In the genomic region with DNA sequence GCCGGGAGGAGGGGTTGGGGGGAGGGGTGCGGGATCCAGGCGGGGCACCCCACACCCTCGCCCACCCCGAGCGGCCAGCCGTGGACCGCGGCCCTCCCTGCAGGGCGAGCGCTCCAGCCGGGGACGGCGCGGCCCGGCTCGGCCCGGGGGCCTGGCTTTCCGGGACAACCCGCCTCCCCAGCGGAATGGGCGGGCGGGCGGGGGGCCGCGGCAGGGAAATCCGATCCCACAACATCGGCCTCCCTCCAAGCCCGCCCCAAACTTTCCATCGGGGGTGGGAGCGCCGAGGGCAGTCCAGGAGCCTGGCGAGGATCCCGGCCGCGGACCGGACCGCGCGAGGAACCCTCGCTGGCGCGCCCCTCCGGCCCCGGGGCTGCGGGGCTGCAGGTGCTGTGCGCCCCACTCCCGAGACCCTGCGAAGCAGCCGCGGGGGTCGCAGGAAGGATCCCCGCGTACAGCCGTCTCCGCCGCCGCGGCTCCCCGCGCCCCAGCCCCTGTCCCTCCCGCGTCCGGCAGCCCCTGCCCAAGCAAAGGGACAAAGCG, we compare ENCODE assay signal across 8 cellular contexts. TPM values are rescaled to one million over a fixed set of nuclear protein-coding genes. Genes with fewer than 3 reads are reported as not detected.
DNase-seq lines count a peak whose midpoint lies in the region; ATAC-seq and TF ChIP-seq lines count a peak whose summit lies in the region.

No MANE protein-coding gene starts in this region.

- no peaks in the 10 kb centered on the region for H3F3A ChIP-seq in SK-N-SH (replicated peaks; ENCODE audit: insufficient read depth)

- no peaks in the 10 kb centered on the region for H3K27me3 ChIP-seq in CD8-positive, alpha-beta T cell (ENCODE audit: insufficient read depth, low read length)
- H3K27me3 ChIP-seq in SK-N-SH (ENCODE audit: insufficient read depth): no peaks in the 10 kb centered on the region

- TF ChIP-seq RAD21 in SK-N-SH (IDR thresholded peaks at IDR 0.05; ENCODE audit: low read length): no peak

- no peaks in the 10 kb centered on the region for H3K9me3 ChIP-seq in CD8-positive, alpha-beta T cell (ENCODE audit: low read length)
- H3K9me3 ChIP-seq in SK-N-SH: no peaks in the 10 kb centered on the region
- no peaks in the 10 kb centered on the region for H3K9me3 ChIP-seq in mucosa of descending colon

- peaks cover 28% of the 10 kb centered on the region for H3K36me3 Mint-ChIP-seq in CD8-positive, alpha-beta T cell

- CTCF ChIA-PET in CD8-positive, alpha-beta T cell (lab: Charles Lee): interaction anchor here (1.0 to 26.7 kb wide), 8 partner anchors 11 to 94 kb away, joined by 3 to 651 read pairs (median 4); a partner anchor contains a TSS
- CTCF ChIA-PET in SK-N-SH (lab: Yijun Ruan, JAX): interaction anchor here (1.2 to 6.8 kb wide), 13 partner anchors 9 to 299 kb away, joined by 3 to 93 read pairs (median 5); a partner anchor contains a TSS

- no peaks in the 10 kb centered on the region for H3K9me3 Mint-ChIP-seq in CD8-positive, alpha-beta T cell

- no peak overlapping the region for H3K27ac Mint-ChIP-seq in CD8-positive, alpha-beta T cell

- intact Hi-C loops in CD8-positive, alpha-beta T cell (cut with DNase I, micrococcal nuclease): no loop called here
- intact Hi-C loops in mucosa of descending colon (cut with DNase I, micrococcal nuclease): loop anchor here in 1 of 2 donors (5.0 kb wide), 1 partner anchor 83 kb away; no protein-coding TSS in a partner anchor

- ATAC-seq in CD8-positive, alpha-beta T cell: no peak
- peak; percentile 43 for ATAC-seq in mucosa of descending colon

- no peaks in the 10 kb centered on the region for H3K9me2 ChIP-seq in SK-N-SH

- peaks cover 38% of the 10 kb centered on the region for H3K79me2 ChIP-seq in SK-N-SH (ENCODE audit: insufficient read depth)

- H3K4me1 ChIP-seq in CD8-positive, alpha-beta T cell (ENCODE audit: insufficient read depth, low read length): peaks cover 44% of the 10 kb centered on the region
- H3K4me1 ChIP-seq in SK-N-SH (ENCODE audit: control insufficient read depth in 1 of 2, insufficient read depth in 2 of 2, low read depth in 1 of 2, low read length in 1 of 2) (peaks cover 9 to 35% of the 10 kb centered on the region in 2 experiments; a peak in 2 of 4 replicates), mucosa of descending colon (ENCODE audit: low read depth) (peaks cover 27% of the 10 kb centered on the region), urinary bladder (ENCODE audit: insufficient read depth) (no peaks in the 10 kb centered on the region)

- WGBS in SK-N-SH (ENCODE audit: low lambda C conversion rate): no CpG with 5 or more reads among the region's 65 CpGs
- under 1% methylated on average over 65 of the region's 65 CpGs for WGBS in urinary bladder

- no peak for TF ChIP-seq POLR2A in erythroblast (IDR thresholded peaks at IDR 0.05; ENCODE audit: low read length)

- 0 out of 2 replicates have a peak overlapping the region, but pooled peaks have one; percentile 16 for H2AFZ ChIP-seq in SK-N-SH (ENCODE audit: low read depth)

- peak overlapping the region; percentile 83 for H3K4me3 ChIP-seq in CD8-positive, alpha-beta T cell (ENCODE audit: low read depth, low read length)
- H3K4me3 ChIP-seq in SK-N-SH (ENCODE audit: low read depth in 2 of 2, low read length in 1 of 2) (peak overlapping the region; percentile 94 to 95), mucosa of descending colon (peak overlapping the region; percentile 67), urinary bladder (ENCODE audit: low read depth, low read length) (peak overlapping the region; percentile 92)

- peak overlapping the region; percentile 86 for H3K4me3 Mint-ChIP-seq in CD8-positive, alpha-beta T cell

- peak overlapping the region; percentile 99 for H3K9ac ChIP-seq in SK-N-SH

- DNase-seq in CD8-positive, alpha-beta T cell: no peak
- peak; percentile 48 for DNase-seq in HCEC 1CT
- DNase-seq in SK-N-SH: peak; percentile 85
- DNase-seq in erythroblast (lab: John Stamatoyannopoulos, UW): peak; percentile 49
- peak; percentile 62 to 81 (median 76) for DNase-seq in mucosa of descending colon
- no peak for DNase-seq in SIG-M5 treated with dmso at 0.1 percent for 504 hours (lab: John Stamatoyannopoulos, UW; ENCODE audit: unreplicated experiment)
- DNase-seq in NCI-H1048 (lab: John Stamatoyannopoulos, UW): no peak

- peaks cover 30% of the 10 kb centered on the region; the same call in 1 of the 2 replicates for H4K20me1 ChIP-seq in SK-N-SH (ENCODE audit: insufficient read depth)

- TF ChIP-seq CTCF in CD8-positive, alpha-beta T cell (IDR thresholded peaks at IDR 0.05): peak; percentile 10
- no peak for TF ChIP-seq CTCF in SK-N-SH (IDR thresholded peaks at IDR 0.05)
- no peak for TF ChIP-seq CTCF in mucosa of descending colon (IDR thresholded peaks at IDR 0.05)

- POLR2A ChIA-PET in CD8-positive, alpha-beta T cell (lab: Charles Lee): interaction anchor here (1.2 to 3.9 kb wide), 8 partner anchors 12 to 94 kb away, joined by 3 to 28 read pairs (median 6); a partner anchor contains a TSS
- POLR2A ChIA-PET in SK-N-SH (lab: Yijun Ruan, JAX): interaction anchor here (0.9 to 2.0 kb wide), 3 partner anchors 12 to 54 kb away, joined by 3 to 27 read pairs (median 3); a partner anchor contains a TSS

- H3K4me1 Mint-ChIP-seq in CD8-positive, alpha-beta T cell (ENCODE audit: low read depth): peaks cover 51% of the 10 kb centered on the region

- H3K27ac ChIP-seq in CD8-positive, alpha-beta T cell (ENCODE audit: low read depth, low read length): peak overlapping the region; percentile 60
- H3K27ac ChIP-seq in SK-N-SH (ENCODE audit: low read depth in 2 of 2, low read length in 1 of 2): peak overlapping the region; percentile 83 to 92
- H3K27ac ChIP-seq in urinary bladder (ENCODE audit: low read depth): peak overlapping the region; percentile 93

- peaks cover 17% of the 10 kb centered on the region for H3K36me3 ChIP-seq in CD8-positive, alpha-beta T cell (ENCODE audit: insufficient read depth, low read length)
- H3K36me3 ChIP-seq in SK-N-SH (replicated peaks in 1 of 2; ENCODE audit: control insufficient read depth in 1 of 2, insufficient read depth in 2 of 2, low read length in 1 of 2) (peaks cover 4 to 30% of the 10 kb centered on the region in 2 experiments), mucosa of descending colon (ENCODE audit: low read depth) (no peaks in the 10 kb centered on the region), urinary bladder (ENCODE audit: insufficient read depth) (peaks cover 3% of the 10 kb centered on the region)

- peak overlapping the region; percentile 96 for H3K4me2 ChIP-seq in SK-N-SH

- H3K27me3 Mint-ChIP-seq in CD8-positive, alpha-beta T cell (ENCODE audit: low read depth): no peaks in the 10 kb centered on the region

- TF ChIP-seq EP300 in SK-N-SH (IDR thresholded peaks at IDR 0.05; ENCODE audit: borderline replicate concordance in 1 of 2, low read depth in 1 of 2, low read length in 1 of 2): no peak

TF ChIP-seq in SK-N-SH, 30 proteins besides CTCF, POLR2A, EP300 and RAD21:
- no peak for TF ChIP-seq YY1 (IDR thresholded peaks at IDR 0.05; ENCODE audit: low read depth)
- no peak for TF ChIP-seq EZH2phosphoT487 (IDR thresholded peaks at IDR 0.05; ENCODE audit: borderline replicate concordance, low read depth)
- TF ChIP-seq, protein P1, sequence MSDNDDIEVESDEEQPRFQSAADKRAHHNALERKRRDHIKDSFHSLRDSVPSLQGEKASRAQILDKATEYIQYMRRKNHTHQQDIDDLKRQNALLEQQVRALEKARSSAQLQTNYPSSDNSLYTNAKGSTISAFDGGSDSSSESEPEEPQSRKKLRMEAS (IDR thresholded peaks at IDR 0.05; ENCODE audit: low read depth): no peak; the same call in 1 of the 2 replicates
- no peak for TF ChIP-seq MXI1 (IDR thresholded peaks at IDR 0.05; ENCODE audit: low read depth, low read length)
- 0 out of 2 replicates have a peak, but pooled peaks have one; percentile 6 for TF ChIP-seq SIN3A (IDR thresholded peaks at IDR 0.05; ENCODE audit: borderline replicate concordance, low read depth, low read length)
- no peak for TF ChIP-seq GABPA (IDR thresholded peaks at IDR 0.05; ENCODE audit: low read depth)
- no peak for TF ChIP-seq TAF1 (IDR thresholded peaks at IDR 0.05; ENCODE audit: borderline replicate concordance, low read depth, low read length)
- no peak for TF ChIP-seq FOXM1 (IDR thresholded peaks at IDR 0.05; ENCODE audit: low read depth)

RNA-seq across cellular contexts. Expression of a gene that starts 0.5 kb away (rescaled TPM):
- total RNA-seq in CD8-positive, alpha-beta T cell: 10 to 100 TPM; 40.0 to 45.7 TPM
- polyA plus RNA-seq in SK-N-SH (2012; rRNA removed) (34.8 and 40.9 TPM in 2 replicates), urinary bladder (80.1 TPM)
- polyA plus RNA-seq in SK-N-SH (2012; cell fraction: cytosol; rRNA removed): 13.7 and 21.8 TPM in 2 replicates
- 70.5 and 71.1 TPM in 2 replicates for polyA plus RNA-seq in SK-N-SH (2012; cell fraction: nucleus; rRNA removed)
- total RNA-seq in mucosa of descending colon (10 to 100 TPM; 14.4 to 83.8 (median 17.5) TPM), urinary bladder (27.4 TPM)

RNA-seq across cellular contexts. Expression of a gene that starts 11.5 kb away (rescaled TPM):
- 10 to 100 TPM; 13.9 to 16.4 TPM for total RNA-seq in CD8-positive, alpha-beta T cell
- polyA plus RNA-seq in SK-N-SH (2012; rRNA removed): 11.8 and 13.4 TPM in 2 replicates
- polyA plus RNA-seq in SK-N-SH (2012; cell fraction: cytosol; rRNA removed): 7.2 and 10.5 TPM in 2 replicates
- polyA plus RNA-seq in SK-N-SH (2012; cell fraction: nucleus; rRNA removed): 18.7 and 27.3 TPM in 2 replicates
- 10 to 100 TPM; 11.2 to 14.1 (median 12.2) TPM for total RNA-seq in mucosa of descending colon
- 5.8 TPM for total RNA-seq in urinary bladder
- polyA plus RNA-seq in urinary bladder: 18.8 TPM

RNA-seq across cellular contexts. Expression of a gene that starts 25.5 kb away (rescaled TPM):
- 1 to 10 TPM; 5.7 to 6.5 TPM for total RNA-seq in CD8-positive, alpha-beta T cell
- polyA plus RNA-seq in SK-N-SH (2012; rRNA removed): 3.1 and 3.8 TPM in 2 replicates
- polyA plus RNA-seq in SK-N-SH (2012; cell fraction: cytosol; rRNA removed): 0.62 and 1.2 TPM in 2 replicates
- 20.3 and 22.2 TPM in 2 replicates for polyA plus RNA-seq in SK-N-SH (2012; cell fraction: nucleus; rRNA removed)
- total RNA-seq in mucosa of descending colon: 1 to 10 TPM; 3.2 to 5.1 (median 4.9) TPM
- total RNA-seq in urinary bladder: 2.6 TPM
- 5.1 TPM for polyA plus RNA-seq in urinary bladder

RNA-seq across cellular contexts. Expression of a gene that starts 53.3 kb away (rescaled TPM):
- total RNA-seq in CD8-positive, alpha-beta T cell: 10 to 100 TPM; 40.1 to 41.8 TPM
- polyA plus RNA-seq in SK-N-SH (2012; rRNA removed) (9.3 and 14.7 TPM in 2 replicates), urinary bladder (14.6 TPM)
- 5.6 and 7.1 TPM in 2 replicates for polyA plus RNA-seq in SK-N-SH (2012; cell fraction: cytosol; rRNA removed)
- polyA plus RNA-seq in SK-N-SH (2012; cell fraction: nucleus; rRNA removed): 15.2 and 18.5 TPM in 2 replicates
- total RNA-seq in mucosa of descending colon (10 to 100 TPM; 21.2 to 35.5 (median 33.4) TPM), urinary bladder (18.0 TPM)

Comparison
In these comparisons a context has a peak if more than half of its experiments do, and no peak if none do; other contexts are left out.
1. DNase-seq: peak in HCEC 1CT (single experiment), SK-N-SH (single experiment), erythroblast (2 of 2) and mucosa of descending colon (3 of 3); none in CD8-positive, alpha-beta T cell (0 of 7), SIG-M5 treated with dmso at 0.1 percent for 504 hours (single experiment) and NCI-H1048 (single experiment).
2. Peak in every context shown above with its lines, with median percentiles within 50 percentile points of each other: H3K27ac ChIP-seq and H3K4me3 ChIP-seq.